ENCODE assay signal across 9 cellular contexts in genomic region chr1:24720152-24720551, GRCh38. TPM values are rescaled to one million over a fixed set of nuclear protein-coding genes. Genes with fewer than 3 reads are reported as not detected.
A peak's percentile ranks its signal among the peaks of the same experiment; 100 is the strongest.
DNase-seq lines count a peak whose midpoint lies in the region; ATAC-seq and TF ChIP-seq lines count a peak whose summit lies in the region.
"Had no signal": no experiment of that assay in that cellular context is flagged by ENCODE, and none has a peak within 500 bp of the region (broad histone marks: within the 10 kb centered on the region; RNA-seq: fewer than 3 reads in every experiment).

No MANE protein-coding gene starts in this region.

- H3K27ac ChIP-seq in SJSA1 (peak overlapping the region; percentile 77), muscle layer of duodenum (ENCODE audit: low read length) (peak overlapping the region; percentile 36)
- H3K27ac ChIP-seq: HL-60 had no signal

- peak; percentile 62 to 80 for DNase-seq in SJSA1 (ENCODE audit: low read depth in 1 of 2, low spot score in 2 of 2)
- DNase-seq in fibroblast of mammary gland (ENCODE audit: low read depth), result peak; percentile 97
- no peak for DNase-seq in NCI-H1417 treated with DMSO at 0.1 percent for 48 hours (lab: John Stamatoyannopoulos, UW)
- no peak for DNase-seq in G401 (ENCODE audit: low spot score)
- DNase-seq in activated naive CD4-positive, alpha-beta T cell (lab: John Stamatoyannopoulos, UW), result no peak
- DNase-seq: NCI-H524 had no signal

- ATAC-seq in HG03521 (IDR thresholded peaks at IDR 0.05; ENCODE audit: unreplicated experiment), result no peak

- H3K9me3 ChIP-seq in SJSA1 (replicated peaks) (no peaks in the 10 kb centered on the region), muscle layer of duodenum (ENCODE audit: control insufficient read depth in 1 of 2, low read length in 2 of 2) (no peaks in the 10 kb centered on the region)

- peaks cover 54% of the 10 kb centered on the region for H3K4me1 ChIP-seq in SJSA1 (replicated peaks)
- no peaks in the 10 kb centered on the region for H3K4me1 ChIP-seq in muscle layer of duodenum (ENCODE audit: control insufficient read depth in 1 of 2, insufficient read depth in 2 of 2, low read length in 2 of 2)

- H3K36me3 ChIP-seq in SJSA1, result no peaks in the 10 kb centered on the region
- H3K36me3 ChIP-seq in muscle layer of duodenum (ENCODE audit: control insufficient read depth in 1 of 2, insufficient read depth in 2 of 2, low read length in 2 of 2), result no peaks in the 10 kb centered on the region

- no peaks in the 10 kb centered on the region for H3K27me3 ChIP-seq in SJSA1 (replicated peaks)
- H3K27me3 ChIP-seq in muscle layer of duodenum (ENCODE audit: low read depth, low read length), result no peaks in the 10 kb centered on the region

- no peak overlapping the region for H3K4me3 ChIP-seq in SJSA1
- H3K4me3 ChIP-seq in fibroblast of mammary gland (ENCODE audit: control insufficient read depth, low read depth, low read length), result no peak overlapping the region
- H3K4me3 ChIP-seq in muscle layer of duodenum (ENCODE audit: low read depth in 1 of 2, low read length in 2 of 2), result no peak overlapping the region

- no peak for TF ChIP-seq CTCF in fibroblast of mammary gland (conservative IDR thresholded peaks at IDR 0.05; ENCODE audit: control insufficient read depth, insufficient read depth, low read depth, low read length)

- in situ Hi-C loops in G401 (cut with HindIII; ENCODE audit: low sequenced_read_pairs), result no loop called here

RNA-seq across cellular contexts. Expression of gene CLIC4, which starts 25.1 kb away (rescaled TPM):
- total RNA-seq in SJSA1 (2014; rRNA removed; shearing (Covaris generic)), result 381 and 457 TPM in 2 replicates
- total RNA-seq in G401 (2014; rRNA removed; shearing (Covaris generic)), result 111 and 171 TPM in 2 replicates

Comparison
In these comparisons a context has a peak if more than half of its experiments do, and no peak if none do; other contexts are left out.
1. DNase-seq: peak in SJSA1 (2 of 2) and fibroblast of mammary gland (single experiment); none in NCI-H1417 treated with DMSO at 0.1 percent for 48 hours (single experiment), G401 (single experiment) and activated naive CD4-positive, alpha-beta T cell (0 of 4).